In genomic region chr7:70636169-70636568, GRCh38 we compare ENCODE assay signal across 20 cellular contexts.
A peak's percentile ranks its signal among the peaks of the same experiment; 100 is the strongest.
DNase-seq lines count a peak whose midpoint lies in the region; ATAC-seq and TF ChIP-seq lines count a peak whose summit lies in the region.
"Had no signal": no experiment of that assay in that cellular context is flagged by ENCODE, and none has a peak within 500 bp of the region (broad histone marks: within the 10 kb centered on the region; RNA-seq: fewer than 3 reads in every experiment).

No MANE protein-coding gene starts in this region.

- H3K4me3 ChIP-seq in IMR-90 (ENCODE audit: insufficient read depth, low read depth, low read length) (no peak overlapping the region), endodermal cell (ENCODE audit: low read length) (no peak overlapping the region)
- H3K4me3 ChIP-seq: A549; BLaER1 treated with 17β-estradiol and CSF1 and Interleukin-3, amounts not matched to agents 10 nM and 100 nM had no signal

- TF ChIP-seq POLR2A in IMR-90 (IDR thresholded peaks at IDR 0.05; ENCODE audit: low read depth, low read length): no peak

- no peak overlapping the region for H3K4ac ChIP-seq in IMR-90 (ENCODE audit: low read depth, low read length)

- no peak for TF ChIP-seq CTCF in activated CD8-positive, alpha-beta T cell treated with anti-CD3 and anti-CD28 coated beads for 36 hours (IDR thresholded peaks at IDR 0.05)
- TF ChIP-seq CTCF in IMR-90 (conservative IDR thresholded peaks at IDR 0.05; ENCODE audit: low read depth, low read length): no peak
- TF ChIP-seq CTCF in endodermal cell (conservative IDR thresholded peaks at IDR 0.05): no peak

- H3K9me3 Mint-ChIP-seq in activated CD8-positive, alpha-beta T cell treated with anti-CD3 and anti-CD28 coated beads, Interleukin-2, amount 10 ng/mL, durations not matched to agents 7 days and 5 days (ENCODE audit: insufficient read depth): no peaks in the 10 kb centered on the region
- H3K9me3 Mint-ChIP-seq in activated CD8-positive, alpha-beta T cell treated with anti-CD3 and anti-CD28 coated beads for 36 hours: no peaks in the 10 kb centered on the region
- H3K9me3 Mint-ChIP-seq in effector memory CD8-positive, alpha-beta T cell: no peaks in the 10 kb centered on the region
- H3K9me3 Mint-ChIP-seq in endodermal cell: peaks cover 1% of the 10 kb centered on the region
- H3K9me3 Mint-ChIP-seq: CD4-positive, alpha-beta T cell; CD8-positive, alpha-beta T cell had no signal

- H3K56ac ChIP-seq in IMR-90 (ENCODE audit: extremely low read depth, insufficient read depth, low read length): no peak overlapping the region

- H3K18ac ChIP-seq in IMR-90 (ENCODE audit: low read depth, low read length): no peak overlapping the region

- no peaks in the 10 kb centered on the region for H3K79me1 ChIP-seq in IMR-90 (ENCODE audit: low read depth in 1 of 2, low read length in 2 of 2)

- peaks cover 11% of the 10 kb centered on the region for H3K4me1 Mint-ChIP-seq in activated CD8-positive, alpha-beta T cell treated with anti-CD3 and anti-CD28 coated beads, Interleukin-2, amount 10 ng/mL, durations not matched to agents 7 days and 5 days (ENCODE audit: low read depth)
- H3K4me1 Mint-ChIP-seq in activated CD8-positive, alpha-beta T cell treated with anti-CD3 and anti-CD28 coated beads for 36 hours (ENCODE audit: low read depth): peaks cover 16% of the 10 kb centered on the region
- H3K4me1 Mint-ChIP-seq in effector memory CD8-positive, alpha-beta T cell (ENCODE audit: low read depth in 2 of 2): peaks cover 8 to 22% of the 10 kb centered on the region in 2 donors
- peaks cover 57% of the 10 kb centered on the region for H3K4me1 Mint-ChIP-seq in endodermal cell
- H3K4me1 Mint-ChIP-seq: B cell had no signal

- H2BK15ac ChIP-seq in IMR-90 (ENCODE audit: low read depth, low read length): no peak overlapping the region

- H3K9me3 ChIP-seq in IMR-90 (ENCODE audit: control insufficient read depth, insufficient read depth, low read length): no peaks in the 10 kb centered on the region
- H3K9me3 ChIP-seq in endodermal cell (ENCODE audit: control insufficient read depth, low read length): no peaks in the 10 kb centered on the region
- H3K9me3 ChIP-seq: A549, Caco-2 had no signal

- no peaks in the 10 kb centered on the region for H4K20me1 ChIP-seq in IMR-90 (ENCODE audit: insufficient read depth, low read length)
- H4K20me1 ChIP-seq: BLaER1 treated with 17β-estradiol and CSF1 and Interleukin-3, amounts not matched to agents 10 nM and 100 nM had no signal

- no peak overlapping the region for H3K4me2 ChIP-seq in IMR-90 (ENCODE audit: low read depth, low read length)
- H3K4me2 ChIP-seq: A549; BLaER1 treated with 17β-estradiol and CSF1 and Interleukin-3, amounts not matched to agents 10 nM and 100 nM had no signal

- 0 out of 2 replicates have a peak overlapping the region, but pooled peaks have one; percentile 49 for H2AK5ac ChIP-seq in IMR-90 (ENCODE audit: low read depth, low read length)

- no peak overlapping the region for H3K4me3 Mint-ChIP-seq in activated CD8-positive, alpha-beta T cell treated with anti-CD3 and anti-CD28 coated beads, Interleukin-2, amount 10 ng/mL, durations not matched to agents 7 days and 5 days
- H3K4me3 Mint-ChIP-seq in activated CD8-positive, alpha-beta T cell treated with anti-CD3 and anti-CD28 coated beads for 36 hours: no peak overlapping the region
- no peak overlapping the region for H3K4me3 Mint-ChIP-seq in effector memory CD8-positive, alpha-beta T cell
- no peak overlapping the region for H3K4me3 Mint-ChIP-seq in endodermal cell
- H3K4me3 Mint-ChIP-seq: B cell; CD4-positive, alpha-beta T cell; CD8-positive, alpha-beta T cell had no signal

- dilution Hi-C loops in IMR-90 (cut with HindIII; ENCODE audit: low sequenced_read_pairs, unreplicated experiment): no loop called here

- no peak for TF ChIP-seq RAD21 in IMR-90 (IDR thresholded peaks at IDR 0.05; ENCODE audit: low read length)

- no CpG with 5 or more reads among the region's 6 CpGs for WGBS in IMR-90 (ENCODE audit: extremely low coverage in 2 of 2, insufficient read length in 1 of 2), 2 experiments
- 94 to 100% methylated on average over 4 to 6 of the region's 6 CpGs for WGBS in endodermal cell (ENCODE audit: insufficient coverage in 1 of 2, insufficient read length in 1 of 2), 2 experiments

- peaks cover 14% of the 10 kb centered on the region for H3K9me1 ChIP-seq in IMR-90 (ENCODE audit: insufficient read depth, low read length)

- H3K27me3 Mint-ChIP-seq in activated CD8-positive, alpha-beta T cell treated with anti-CD3 and anti-CD28 coated beads, Interleukin-2, amount 10 ng/mL, durations not matched to agents 7 days and 5 days (ENCODE audit: low read depth): no peaks in the 10 kb centered on the region
- no peaks in the 10 kb centered on the region for H3K27me3 Mint-ChIP-seq in activated CD8-positive, alpha-beta T cell treated with anti-CD3 and anti-CD28 coated beads for 36 hours
- H3K27me3 Mint-ChIP-seq in effector memory CD8-positive, alpha-beta T cell: peaks cover 0 to 6% of the 10 kb centered on the region in 2 donors
- peaks cover 25% of the 10 kb centered on the region for H3K27me3 Mint-ChIP-seq in endodermal cell (ENCODE audit: insufficient read depth)
- H3K27me3 Mint-ChIP-seq: B cell; CD4-positive, alpha-beta T cell had no signal

- intact Hi-C loops in activated CD8-positive, alpha-beta T cell treated with anti-CD3 and anti-CD28 coated beads for 36 hours (cut with micrococcal nuclease): no loop called here
- intact Hi-C loops in IMR-90 (cut with micrococcal nuclease): no loop called here

- in situ Hi-C loops in IMR-90 (cut with MboI; ENCODE audit: low sequenced_read_pairs): no loop called here

- no peaks in the 10 kb centered on the region for H3K36me3 Mint-ChIP-seq in activated CD8-positive, alpha-beta T cell treated with anti-CD3 and anti-CD28 coated beads, Interleukin-2, amount 10 ng/mL, durations not matched to agents 7 days and 5 days (ENCODE audit: low read depth)
- no peaks in the 10 kb centered on the region for H3K36me3 Mint-ChIP-seq in activated CD8-positive, alpha-beta T cell treated with anti-CD3 and anti-CD28 coated beads for 36 hours (ENCODE audit: low read depth)
- H3K36me3 Mint-ChIP-seq in effector memory CD8-positive, alpha-beta T cell (ENCODE audit: insufficient read depth): peaks cover 2% of the 10 kb centered on the region
- peaks cover 5% of the 10 kb centered on the region for H3K36me3 Mint-ChIP-seq in endodermal cell (ENCODE audit: low read depth)
- H3K36me3 Mint-ChIP-seq: CD8-positive, alpha-beta T cell had no signal

- H3K4me1 ChIP-seq in IMR-90 (ENCODE audit: control insufficient read depth, insufficient read depth, low read length) (peaks cover 11% of the 10 kb centered on the region), endodermal cell (ENCODE audit: control insufficient read depth, insufficient read depth, low read length) (peaks cover 19% of the 10 kb centered on the region)
- H3K4me1 ChIP-seq: A549, Caco-2 had no signal

- no TSS peak for BruUV-seq in IMR-90 (replicated peaks; lab: Mats Ljungman, UMichigan)

- no peaks in the 10 kb centered on the region for H3K36me3 ChIP-seq in IMR-90 (ENCODE audit: control insufficient read depth, insufficient read depth, low read length)
- H3K36me3 ChIP-seq in endodermal cell (ENCODE audit: control insufficient read depth, insufficient read depth, low read length): no peaks in the 10 kb centered on the region

- no peak overlapping the region for H2BK5ac ChIP-seq in IMR-90 (ENCODE audit: low read depth, low read length, poor library complexity, severe bottlenecking)

- ATAC-seq in activated CD8-positive, alpha-beta T cell treated with anti-CD3 and anti-CD28 coated beads, Interleukin-2, amount 10 ng/mL, durations not matched to agents 7 days and 5 days: no peak
- no peak for ATAC-seq in activated CD8-positive, alpha-beta T cell treated with anti-CD3 and anti-CD28 coated beads for 36 hours
- ATAC-seq in IMR-90 (ENCODE audit: low read depth) (no peak), HG03175 (IDR thresholded peaks at IDR 0.05; ENCODE audit: unreplicated experiment) (no peak)
- peak; percentile 62 for ATAC-seq in effector memory CD8-positive, alpha-beta T cell (replicated peaks)
- ATAC-seq: A549; CD8-positive, alpha-beta T cell had no signal

- no peak overlapping the region for H3K27ac ChIP-seq in IMR-90 (ENCODE audit: insufficient read depth, low read length)
- H3K27ac ChIP-seq in endodermal cell (ENCODE audit: low read depth, low read length): no peak overlapping the region
- H3K27ac ChIP-seq: 22Rv1; A549; BLaER1 treated with 17β-estradiol and CSF1 and Interleukin-3, amounts not matched to agents 10 nM and 100 nM; C4-2B had no signal

- POLR2A ChIA-PET in activated CD8-positive, alpha-beta T cell treated with anti-CD3 and anti-CD28 coated beads, Interleukin-2, amount 10 ng/mL, durations not matched to agents 7 days and 5 days (lab: Charles Lee): no interaction called here
- POLR2A ChIA-PET in activated CD8-positive, alpha-beta T cell treated with anti-CD3 and anti-CD28 coated beads for 36 hours (lab: Charles Lee): no interaction called here
- POLR2A ChIA-PET in IMR-90 (lab: Charles Lee; ENCODE audit: unreplicated experiment): no interaction called here

- H3K14ac ChIP-seq in IMR-90 (replicated peaks; ENCODE audit: low read depth, low read length): no peak overlapping the region

- H4K91ac ChIP-seq in IMR-90 (ENCODE audit: insufficient read depth, low read depth, low read length): no peak overlapping the region

- no peak overlapping the region for H2AK9ac ChIP-seq in IMR-90 (replicated peaks; ENCODE audit: low read depth, low read length, poor library complexity)

- H2BK120ac ChIP-seq in IMR-90 (ENCODE audit: low read depth, low read length): no peak overlapping the region

- H4K5ac ChIP-seq in IMR-90 (ENCODE audit: low read depth, low read length): no peak overlapping the region

- no peak overlapping the region for H2BK20ac ChIP-seq in IMR-90 (ENCODE audit: low read depth, low read length)

- H3K27ac Mint-ChIP-seq in activated CD8-positive, alpha-beta T cell treated with anti-CD3 and anti-CD28 coated beads, Interleukin-2, amount 10 ng/mL, durations not matched to agents 7 days and 5 days: peak overlapping the region; percentile 11
- H3K27ac Mint-ChIP-seq in activated CD8-positive, alpha-beta T cell treated with anti-CD3 and anti-CD28 coated beads for 36 hours: no peak overlapping the region
- H3K27ac Mint-ChIP-seq in effector memory CD8-positive, alpha-beta T cell: peak overlapping the region in 1 of 2 donors; percentile 67
- H3K27ac Mint-ChIP-seq in endodermal cell: no peak overlapping the region
- H3K27ac Mint-ChIP-seq: B cell; CD4-positive, alpha-beta T cell; CD8-positive, alpha-beta T cell had no signal

- H3K9ac ChIP-seq in IMR-90 (ENCODE audit: low read depth, low read length) (no peak overlapping the region), endodermal cell (ENCODE audit: extremely low read depth, low read length, poor library complexity, severe bottlenecking) (no peak overlapping the region)
- H3K9ac ChIP-seq: BLaER1 treated with 17β-estradiol and CSF1 and Interleukin-3, amounts not matched to agents 10 nM and 100 nM had no signal

- H2AFZ ChIP-seq in IMR-90 (replicated peaks; ENCODE audit: low read length, poor library complexity): peak overlapping the region; percentile 15

- CTCF ChIA-PET in activated CD8-positive, alpha-beta T cell treated with anti-CD3 and anti-CD28 coated beads, Interleukin-2, amount 10 ng/mL, durations not matched to agents 7 days and 5 days (lab: Charles Lee): no interaction called here
- CTCF ChIA-PET in activated CD8-positive, alpha-beta T cell treated with anti-CD3 and anti-CD28 coated beads for 36 hours (lab: Charles Lee): no interaction called here
- CTCF ChIA-PET in IMR-90 (lab: Yijun Ruan, JAX): no interaction called here

- H3K27me3 ChIP-seq in IMR-90 (ENCODE audit: control insufficient read depth, insufficient read depth, low read length): no peaks in the 10 kb centered on the region
- H3K27me3 ChIP-seq in endodermal cell (ENCODE audit: control insufficient read depth, insufficient read depth, low read length, poor library complexity, severe bottlenecking): no peaks in the 10 kb centered on the region
- H3K27me3 ChIP-seq: BLaER1 treated with 17β-estradiol and CSF1 and Interleukin-3, amounts not matched to agents 10 nM and 100 nM had no signal

- DNase-seq in activated CD8-positive, alpha-beta T cell treated with anti-CD3 and anti-CD28 coated beads, Interleukin-2, amount 10 ng/mL, durations not matched to agents 7 days and 5 days: no peak
- no peak for DNase-seq in activated CD8-positive, alpha-beta T cell treated with anti-CD3 and anti-CD28 coated beads for 36 hours
- DNase-seq in IMR-90 (no peak), endodermal cell (peak; percentile 40), NAMALWA (ENCODE audit: low spot score) (no peak), NCI-H526 (lab: John Stamatoyannopoulos, UW) (no peak)
- no peak for DNase-seq in effector memory CD8-positive, alpha-beta T cell
- DNase-seq: AML-193; Caco-2; Calu3; CD4-positive, alpha-beta T cell; CD8-positive, alpha-beta T cell; DMS79 treated with DMSO at 0.1 percent for 48 hours; GF-D8 had no signal

- no peak overlapping the region for H4K8ac ChIP-seq in IMR-90 (ENCODE audit: low read depth in 2 of 2, low read length in 2 of 2)

- no peak overlapping the region for H3K23ac ChIP-seq in IMR-90 (ENCODE audit: low read depth, low read length)
